8 cellular contexts compared by ENCODE assay signal in the genomic region with DNA sequence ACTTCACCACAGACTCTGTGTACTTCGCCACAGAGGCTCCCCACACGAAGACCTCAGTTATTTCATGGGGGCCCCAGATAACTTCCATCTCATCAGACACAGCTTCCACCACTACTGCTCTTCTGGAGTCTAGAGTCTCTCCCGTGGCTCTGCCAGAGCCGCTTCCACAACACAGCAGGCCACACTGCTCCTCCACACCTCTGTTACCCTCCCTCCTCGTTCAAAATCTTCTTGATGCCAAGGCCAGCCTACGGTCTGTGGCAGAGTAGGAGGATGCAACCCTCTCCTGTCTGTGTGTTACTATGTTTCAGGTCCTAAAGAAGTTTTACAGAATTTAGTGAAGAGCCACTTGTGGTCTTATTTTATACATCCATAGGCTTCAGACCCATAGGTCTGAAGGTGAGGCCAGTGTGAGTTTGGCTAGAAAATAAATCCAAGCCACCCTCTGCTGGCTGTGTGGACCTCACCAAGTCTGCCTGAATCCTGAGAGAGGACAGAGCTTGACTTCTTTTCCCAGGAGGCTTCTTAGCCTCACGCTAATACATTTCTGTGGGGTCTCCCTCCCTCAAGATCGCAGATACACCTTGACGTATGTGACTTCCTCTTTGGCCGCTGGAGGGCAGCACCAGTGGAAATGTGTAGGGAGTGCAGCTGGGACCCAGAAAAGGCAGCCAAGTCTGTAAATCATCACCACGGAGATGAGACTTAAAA.
DNase-seq lines count a peak whose midpoint lies in the region; ATAC-seq and TF ChIP-seq lines count a peak whose summit lies in the region.

No MANE protein-coding gene starts in this region.

- peak; percentile 96 for ATAC-seq in GM18867 (IDR thresholded peaks at IDR 0.05; ENCODE audit: unreplicated experiment)
- ATAC-seq in HG02970 (IDR thresholded peaks at IDR 0.05; ENCODE audit: low FRiP score, unreplicated experiment) = peak; percentile 96
- peak; percentile 90 for ATAC-seq in left lung

- no peaks in the 10 kb centered on the region for H3K36me3 Mint-ChIP-seq in Calu3 (ENCODE audit: insufficient read depth, unreplicated experiment)

- H3K9me3 ChIP-seq in adipocyte (ENCODE audit: control insufficient read depth, low read length) (no peaks in the 10 kb centered on the region), left lung (no peaks in the 10 kb centered on the region)

- CTCF ChIA-PET in Calu3 (lab: Charles Lee) = interaction anchor here (1.3 to 3.9 kb wide), 2 partner anchors 68 to 90 kb away, joined by 5 to 24 read pairs; no protein-coding TSS in a partner anchor

- H3K9ac ChIP-seq in adipocyte (ENCODE audit: low read length) = no peak overlapping the region

- H3K27ac Mint-ChIP-seq in Calu3 (ENCODE audit: unreplicated experiment) = no peak overlapping the region

- peaks cover 13% of the 10 kb centered on the region for H3K27me3 Mint-ChIP-seq in Calu3 (ENCODE audit: unreplicated experiment)

- peaks cover 13% of the 10 kb centered on the region for H3K27me3 ChIP-seq in adipocyte (replicated peaks; ENCODE audit: control insufficient read depth, insufficient read depth, low read length)
- no peaks in the 10 kb centered on the region for H3K27me3 ChIP-seq in left lung

- BruUV-seq in Calu3 (replicated peaks; lab: Mats Ljungman, UMichigan) = no TSS peak

- no peak overlapping the region for H3K4me3 Mint-ChIP-seq in Calu3 (ENCODE audit: low read depth, unreplicated experiment)

- no peak overlapping the region for H3K27ac ChIP-seq in left lung

- no peaks in the 10 kb centered on the region for H3K36me3 ChIP-seq in adipocyte (ENCODE audit: control insufficient read depth, insufficient read depth, low read length, severe bottlenecking)
- H3K36me3 ChIP-seq in left lung = no peaks in the 10 kb centered on the region

- DNase-seq in Calu3 (peak; percentile 74), NCI-H460 (ENCODE audit: extremely low read depth, low read depth) (peak; percentile 36), adipocyte (ENCODE audit: low read depth) (peak; percentile 33), left lung (no peak), NOMO-1 treated with DMSO at 0.1 percent for 48 hours (lab: John Stamatoyannopoulos, UW; ENCODE audit: unreplicated experiment) (no peak), HCEC 1CT (no peak)

- no peaks in the 10 kb centered on the region for H3K4me1 ChIP-seq in adipocyte (ENCODE audit: control insufficient read depth, insufficient read depth, low read length)
- H3K4me1 ChIP-seq in left lung = no peaks in the 10 kb centered on the region

- H3K4me3 ChIP-seq in adipocyte (ENCODE audit: low read length) (no peak overlapping the region), left lung (no peak overlapping the region)

- no peaks in the 10 kb centered on the region for H3K9me3 Mint-ChIP-seq in Calu3 (ENCODE audit: low read depth, unreplicated experiment)

- intact Hi-C loops in Calu3 (cut with micrococcal nuclease; ENCODE audit: unreplicated experiment) = loop anchor here (1.0 kb wide), 2 partner anchors 68 to 91 kb away; no protein-coding TSS in a partner anchor
- intact Hi-C loops in left lung (cut with DNase I) = no loop called here

- TF ChIP-seq CTCF in Calu3 (IDR thresholded peaks at IDR 0.05; ENCODE audit: unreplicated experiment) = peak; percentile 48
- peak; percentile 22 to 25 for TF ChIP-seq CTCF in left lung (IDR thresholded peaks at IDR 0.05)

- peaks cover 9% of the 10 kb centered on the region for H3K4me1 Mint-ChIP-seq in Calu3 (ENCODE audit: low read depth, unreplicated experiment)

Comparison
In these comparisons a context has a peak if more than half of its experiments do, and no peak if none do; other contexts are left out.
1. DNase-seq: peak in Calu3 (single experiment), NCI-H460 (single experiment) and adipocyte (single experiment); none in left lung (0 of 2), NOMO-1 treated with DMSO at 0.1 percent for 48 hours (single experiment) and HCEC 1CT (single experiment).
2. Peak in every context shown above with its lines, with median percentiles within 50 percentile points of each other: ATAC-seq.